Comparison of ENCODE assay signal across 21 cellular contexts in genomic region chr7:44051611-44052220, GRCh38. TPM values are rescaled to one million over a fixed set of nuclear protein-coding genes. Genes with fewer than 3 reads are reported as not detected.
DNase-seq lines count a peak whose midpoint lies in the region; ATAC-seq and TF ChIP-seq lines count a peak whose summit lies in the region.
"Had no signal": no experiment of that assay in that cellular context is flagged by ENCODE, and none has a peak within 500 bp of the region (broad histone marks: within the 10 kb centered on the region; RNA-seq: fewer than 3 reads in every experiment).

No MANE protein-coding gene starts in this region.

- no peak overlapping the region for H3K9ac ChIP-seq in BLaER1

- H3K9me3 ChIP-seq in BLaER1, result no peaks in the 10 kb centered on the region
- no peaks in the 10 kb centered on the region for H3K9me3 ChIP-seq in CD8-positive, alpha-beta T cell (ENCODE audit: low read length)
- H3K9me3 ChIP-seq: ascending aorta, mucosa of descending colon, right atrium auricular region had no signal

- H3K36me3 ChIP-seq in BLaER1, result peaks cover 96% of the 10 kb centered on the region
- H3K36me3 ChIP-seq in CD8-positive, alpha-beta T cell (ENCODE audit: insufficient read depth, low read length), result peaks cover 40% of the 10 kb centered on the region

- no peaks in the 10 kb centered on the region for H3K9me3 Mint-ChIP-seq in CD8-positive, alpha-beta T cell
- no peaks in the 10 kb centered on the region for H3K9me3 Mint-ChIP-seq in activated naive CD8-positive, alpha-beta T cell treated with anti-CD3 and anti-CD28 coated beads for 36 hours
- no peaks in the 10 kb centered on the region for H3K9me3 Mint-ChIP-seq in naive thymus-derived CD8-positive, alpha-beta T cell
- H3K9me3 Mint-ChIP-seq: activated T-helper 2 cell treated with anti-CD3 and anti-CD28 coated beads, Interferon-gamma antibody, Interleukin-2, Interleukin-4, amounts not matched to agents 10 μg/mL and 5 μg/mL and 100 μg/mL, durations not matched to agents 14 hours and 24 hours and 36 hours; effector memory CD8-positive, alpha-beta T cell; GM23338 had no signal

- no peaks in the 10 kb centered on the region for H3K27me3 Mint-ChIP-seq in CD8-positive, alpha-beta T cell (ENCODE audit: low read depth)
- no peaks in the 10 kb centered on the region for H3K27me3 Mint-ChIP-seq in activated naive CD8-positive, alpha-beta T cell treated with anti-CD3 and anti-CD28 coated beads for 36 hours
- no peaks in the 10 kb centered on the region for H3K27me3 Mint-ChIP-seq in naive thymus-derived CD8-positive, alpha-beta T cell
- H3K27me3 Mint-ChIP-seq: effector memory CD8-positive, alpha-beta T cell had no signal

- no peak for ATAC-seq in CD8-positive, alpha-beta T cell
- ATAC-seq in naive thymus-derived CD8-positive, alpha-beta T cell, result peak; percentile 50 to 59
- ATAC-seq: effector memory CD8-positive, alpha-beta T cell; GM23338; mucosa of descending colon had no signal

- peaks cover 70% of the 10 kb centered on the region for H3K4me1 Mint-ChIP-seq in CD8-positive, alpha-beta T cell (ENCODE audit: low read depth)
- peaks cover 52% of the 10 kb centered on the region for H3K4me1 Mint-ChIP-seq in activated naive CD8-positive, alpha-beta T cell treated with anti-CD3 and anti-CD28 coated beads for 36 hours
- peaks cover 37 to 81% (median 77%) of the 10 kb centered on the region in 4 donors for H3K4me1 Mint-ChIP-seq in naive thymus-derived CD8-positive, alpha-beta T cell
- H3K4me1 Mint-ChIP-seq: GM23338 had no signal

- H3K4me3 ChIP-seq in BLaER1, result no peak overlapping the region
- H3K4me3 ChIP-seq in CD8-positive, alpha-beta T cell (ENCODE audit: low read depth, low read length), result no peak overlapping the region
- H3K4me3 ChIP-seq: ascending aorta, GM23338, mucosa of descending colon, right atrium auricular region had no signal

- H3K27ac ChIP-seq in BLaER1, result no peak overlapping the region
- peak overlapping the region; percentile 12 for H3K27ac ChIP-seq in CD8-positive, alpha-beta T cell (ENCODE audit: low read depth, low read length)
- H3K27ac ChIP-seq: ascending aorta, right atrium auricular region had no signal

- no peak for TF ChIP-seq CTCF in CD8-positive, alpha-beta T cell (IDR thresholded peaks at IDR 0.05)

- CTCF ChIA-PET in CD8-positive, alpha-beta T cell (lab: Charles Lee), result interaction anchor here (1.0 kb wide), 1 partner anchor 149 kb away, joined by 3 read pairs; the partner anchor contains the start of gene YKT6

- POLR2A ChIA-PET in CD8-positive, alpha-beta T cell (lab: Charles Lee), result interaction anchor here (1.2 to 7.4 kb wide), 3 partner anchors 9 to 21 kb away, joined by 3 to 62 read pairs (median 4); partner anchors contain the start of gene PGAM2
- POLR2A ChIA-PET in naive thymus-derived CD8-positive, alpha-beta T cell (lab: Charles Lee), result interaction anchor here (0.6 to 14.0 kb wide), 6 partner anchors 8 to 794 kb away, joined by 3 to 192 read pairs (median 4); partner anchors contain the start of genes PGAM2 and POLM

- peaks cover 76% of the 10 kb centered on the region for H3K36me3 Mint-ChIP-seq in CD8-positive, alpha-beta T cell
- H3K36me3 Mint-ChIP-seq in activated naive CD8-positive, alpha-beta T cell treated with anti-CD3 and anti-CD28 coated beads for 36 hours, result peaks cover 56% of the 10 kb centered on the region
- peaks cover 0 to 79% (median 13%) of the 10 kb centered on the region in 3 donors for H3K36me3 Mint-ChIP-seq in naive thymus-derived CD8-positive, alpha-beta T cell

- H3K4me3 Mint-ChIP-seq in CD8-positive, alpha-beta T cell, result peak overlapping the region; percentile 54
- no peak overlapping the region for H3K4me3 Mint-ChIP-seq in activated naive CD8-positive, alpha-beta T cell treated with anti-CD3 and anti-CD28 coated beads for 36 hours
- H3K4me3 Mint-ChIP-seq in naive thymus-derived CD8-positive, alpha-beta T cell, result peak overlapping the region; percentile 21 to 82 (median 70)
- H3K4me3 Mint-ChIP-seq: effector memory CD8-positive, alpha-beta T cell; GM23338 had no signal

- peaks cover 73% of the 10 kb centered on the region for H4K20me1 ChIP-seq in BLaER1

- H3K4me1 ChIP-seq in BLaER1, result peaks cover 58% of the 10 kb centered on the region
- peaks cover 68% of the 10 kb centered on the region for H3K4me1 ChIP-seq in CD8-positive, alpha-beta T cell (ENCODE audit: insufficient read depth, low read length)
- H3K4me1 ChIP-seq: ascending aorta had no signal

- peak overlapping the region; percentile 21; the same call in 1 of the 2 replicates for H3K4me2 ChIP-seq in BLaER1
- H3K4me2 ChIP-seq: GM23338 had no signal

- H3K27ac Mint-ChIP-seq in CD8-positive, alpha-beta T cell, result peak overlapping the region; percentile 85
- H3K27ac Mint-ChIP-seq in activated naive CD8-positive, alpha-beta T cell treated with anti-CD3 and anti-CD28 coated beads for 36 hours, result peak overlapping the region; percentile 72
- H3K27ac Mint-ChIP-seq in naive thymus-derived CD8-positive, alpha-beta T cell, result peak overlapping the region; percentile 86 to 94 (median 88)
- H3K27ac Mint-ChIP-seq: activated T-helper 2 cell treated with anti-CD3 and anti-CD28 coated beads, Interferon-gamma antibody, Interleukin-2, Interleukin-4, amounts not matched to agents 10 μg/mL and 5 μg/mL and 100 μg/mL, durations not matched to agents 14 hours and 24 hours and 36 hours; GM23338 had no signal

- H3K27me3 ChIP-seq in BLaER1, result no peaks in the 10 kb centered on the region
- no peaks in the 10 kb centered on the region for H3K27me3 ChIP-seq in CD8-positive, alpha-beta T cell (ENCODE audit: insufficient read depth, low read length)
- H3K27me3 ChIP-seq: ascending aorta, right atrium auricular region had no signal

- intact Hi-C loops in CD8-positive, alpha-beta T cell (cut with DNase I, micrococcal nuclease), result no loop called here

- DNase-seq in CD8-positive, alpha-beta T cell, result no peak
- DNase-seq in activated naive CD8-positive, alpha-beta T cell treated with anti-CD3 and anti-CD28 coated beads for 36 hours, result no peak
- DNase-seq in naive thymus-derived CD8-positive, alpha-beta T cell, result no peak
- no peak for DNase-seq in DMS 273 (lab: John Stamatoyannopoulos, UW; ENCODE audit: unreplicated experiment)
- DNase-seq in effector CD4-positive, alpha-beta T cell, result no peak
- no peak for DNase-seq in activated CD4-positive, CD25-positive, alpha-beta regulatory T cell (lab: John Stamatoyannopoulos, UW)
- no peak for DNase-seq in DMS153 treated with DMSO at 0.1 percent for 48 hours (lab: John Stamatoyannopoulos, UW; ENCODE audit: unreplicated experiment)
- DNase-seq: cerebellar nuclear complex; effector memory CD8-positive, alpha-beta T cell; mucosa of descending colon; NCI-H1417; NCI-H69; occipital lobe; SHP77 had no signal

RNA-seq across cellular contexts. Expression of gene DBNL, which starts 7.2 kb away (rescaled TPM):
- total RNA-seq in CD8-positive, alpha-beta T cell, result 10 to 100 TPM; 82.1 to 84.8 TPM
- 100 to 1,000 TPM; 131 to 136 TPM for total RNA-seq in activated naive CD8-positive, alpha-beta T cell treated with anti-CD3 and anti-CD28 coated beads for 36 hours
- total RNA-seq in naive thymus-derived CD8-positive, alpha-beta T cell, result 100 to 1,000 TPM; 184 to 192 TPM
- polyA plus RNA-seq in naive thymus-derived CD8-positive, alpha-beta T cell, result 100 to 1,000 TPM; 180 to 222 (median 218) TPM

RNA-seq across cellular contexts. Expression of gene PGAM2, which starts 13.7 kb away (rescaled TPM):
- 1 to 10 TPM; 1.1 to 1.5 TPM for total RNA-seq in CD8-positive, alpha-beta T cell
- under 1 TPM; 0.34 to 0.43 TPM for total RNA-seq in activated naive CD8-positive, alpha-beta T cell treated with anti-CD3 and anti-CD28 coated beads for 36 hours
- 1 to 10 TPM; 3.3 to 3.9 TPM for total RNA-seq in naive thymus-derived CD8-positive, alpha-beta T cell
- not detected for polyA plus RNA-seq in naive thymus-derived CD8-positive, alpha-beta T cell
- total RNA-seq: ascending aorta had no signal

RNA-seq across cellular contexts. Expression of gene POLM, which starts 30.6 kb away (rescaled TPM):
- 10 to 100 TPM; 35.7 to 42.0 TPM for total RNA-seq in CD8-positive, alpha-beta T cell
- 10 to 100 TPM; 32.5 to 35.2 TPM for total RNA-seq in activated naive CD8-positive, alpha-beta T cell treated with anti-CD3 and anti-CD28 coated beads for 36 hours
- total RNA-seq in naive thymus-derived CD8-positive, alpha-beta T cell, result 100 to 1,000 TPM in 1 of 2 experiments, 10 to 100 TPM in 1; 96.4 to 106 TPM
- polyA plus RNA-seq in naive thymus-derived CD8-positive, alpha-beta T cell, result 10 to 100 TPM; 11.1 to 24.8 (median 15.0) TPM

RNA-seq across cellular contexts. Expression of gene AEBP1, which starts 52.4 kb away (rescaled TPM):
- total RNA-seq in CD8-positive, alpha-beta T cell, result 10 to 100 TPM; 15.9 to 22.6 TPM
- 10 to 100 TPM; 32.6 to 38.3 TPM for total RNA-seq in activated naive CD8-positive, alpha-beta T cell treated with anti-CD3 and anti-CD28 coated beads for 36 hours
- total RNA-seq in naive thymus-derived CD8-positive, alpha-beta T cell, result 10 to 100 TPM; 37.1 to 38.5 TPM
- polyA plus RNA-seq in naive thymus-derived CD8-positive, alpha-beta T cell, result 10 to 100 TPM in 1 of 3 donors, 1 to 10 TPM in 2; 2.4 to 10.4 (median 4.2) TPM

RNA-seq across cellular contexts. Expression of gene SPDYE1, which starts 54.0 kb away (rescaled TPM):
- total RNA-seq in CD8-positive, alpha-beta T cell, result not detected
- total RNA-seq in activated naive CD8-positive, alpha-beta T cell treated with anti-CD3 and anti-CD28 coated beads for 36 hours, result not detected
- not detected for total RNA-seq in naive thymus-derived CD8-positive, alpha-beta T cell
- under 1 TPM in 2 of 3 donors, not detected in 1; 0.12 to 0.14 TPM for polyA plus RNA-seq in naive thymus-derived CD8-positive, alpha-beta T cell
- total RNA-seq: activated T-helper 2 cell treated with anti-CD3 and anti-CD28 coated beads, Interferon-gamma antibody, Interleukin-2, Interleukin-4, amounts not matched to agents 10 μg/mL and 5 μg/mL and 100 μg/mL, durations not matched to agents 14 hours and 24 hours and 36 hours; ascending aorta; GM23338; liver; mucosa of descending colon; occipital lobe; right atrium auricular region had no signal
- polyA plus RNA-seq: thymus had no signal
